In genomic region chr1:109242387-109242786, GRCh38 we compare ENCODE assay signal across 1 cellular context.
A peak's percentile ranks its signal among the peaks of the same experiment; 100 is the strongest.
TF ChIP-seq lines count a peak whose summit lies in the region.

No MANE protein-coding gene starts in this region.

TF ChIP-seq in K562, 482 proteins besides CTCF, POLR2A, EP300 and RAD21:
- no peak for TF ChIP-seq ZNF551 (CRISPR knock-in tag; IDR thresholded peaks at IDR 0.05)
- 0 out of 2 replicates have a peak, but pooled peaks have one; percentile 2 for TF ChIP-seq ARID4B (CRISPR knock-in tag; IDR thresholded peaks at IDR 0.05)
